ENCODE assay signal across 11 cellular contexts in the genomic region with DNA sequence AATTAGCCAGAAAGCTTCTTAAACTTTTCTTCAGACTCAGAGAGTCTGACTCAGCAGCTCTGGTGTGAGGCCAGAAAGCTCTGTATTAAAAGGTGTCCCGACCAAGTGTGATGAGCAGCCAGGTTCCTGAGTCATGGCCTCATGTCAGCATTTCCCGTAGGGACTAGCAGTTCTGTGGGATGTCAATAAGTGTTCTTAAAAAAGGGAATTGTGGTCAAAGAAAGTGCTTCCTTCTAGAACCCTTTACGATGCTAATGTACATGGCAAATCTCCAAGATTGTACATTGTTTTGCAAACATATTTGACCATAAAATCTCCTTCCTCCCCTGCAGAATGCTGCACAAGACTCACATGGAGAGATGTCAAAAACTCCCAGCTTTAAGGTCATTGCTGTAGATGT.
DNase-seq lines count a peak whose midpoint lies in the region; ATAC-seq, FAIRE-seq and TF ChIP-seq lines count a peak whose summit lies in the region.
"Had no signal": no experiment of that assay in that cellular context is flagged by ENCODE, and none has a peak within 500 bp of the region (broad histone marks: within the 10 kb centered on the region; RNA-seq: fewer than 3 reads in every experiment).

No MANE protein-coding gene starts in this region.

- POLR2A ChIA-PET in A549 (lab: Yijun Ruan, JAX) (no interaction called here), MCF 10A (lab: Yijun Ruan, JAX) (interaction anchor here (0.8 to 4.5 kb wide), 7 partner anchors 10 to 127 kb away, joined by 3 to 28 read pairs (median 5); no protein-coding TSS in a partner anchor)

- no peak for TF ChIP-seq RAD21 in A549 (conservative IDR thresholded peaks at IDR 0.05 in 1 of 2, IDR thresholded peaks at IDR 0.05 in 1 of 2)

- H3K27ac Mint-ChIP-seq in MCF 10A (ENCODE audit: low read depth, unreplicated experiment) = peak overlapping the region; percentile 64

- H3K27me3 ChIP-seq in left lung = no peaks in the 10 kb centered on the region

- no peaks in the 10 kb centered on the region for H3K9me3 Mint-ChIP-seq in MCF 10A (ENCODE audit: unreplicated experiment)
- H3K9me3 Mint-ChIP-seq: brain had no signal

- 34% methylated on average over 3 of the region's 3 CpGs for WGBS in A549 (ENCODE audit: missing lambda C conversion rate)

- DNase-seq in A549 (ENCODE audit: low read depth in 1 of 2, low spot score in 1 of 2) (peak in 1 of 2 experiments; percentile 26), KBM-7 (peak; percentile 33), MCF 10A (ENCODE audit: unreplicated experiment) (peak; percentile 93), left lung (peak in 1 of 2 donors; percentile 54), NCI-H510A treated with DMSO at 0.1 percent for 48 hours (lab: John Stamatoyannopoulos, UW) (no peak), putamen (ENCODE audit: low spot score) (no peak), NCI-H1092 treated with DMSO at 0.1 percent for 48 hours (lab: John Stamatoyannopoulos, UW) (no peak)
- DNase-seq: activated CD4-positive, alpha-beta T cell treated with anti-CD3 and anti-CD28 coated beads, Interleukin-2, amount 50 U/mL, for 1 hour; AML-193 had no signal

- TF ChIP-seq CTCF in A549 (IDR thresholded peaks at IDR 0.05) (no peak), MCF 10A (IDR thresholded peaks at IDR 0.05; ENCODE audit: unreplicated experiment) (no peak), left lung (IDR thresholded peaks at IDR 0.05) (no peak)

- no peak for TF ChIP-seq POLR2A in A549 (IDR thresholded peaks at IDR 0.05; ENCODE audit: low read length)

- no peak for FAIRE-seq in A549 (lab: Jason Lieb, UNC)

- H3K27ac ChIP-seq in A549 (no peak overlapping the region), left lung (no peak overlapping the region)

- CTCF ChIA-PET in A549 (lab: Yijun Ruan, JAX) = interaction anchor here (0.6 to 1.3 kb wide), 3 partner anchors 138 to 1081 kb away, joined by 3 to 6 read pairs (median 4); no protein-coding TSS in a partner anchor
- CTCF ChIA-PET in MCF 10A (lab: Yijun Ruan, JAX) = interaction anchor here (0.6 to 0.9 kb wide), 5 partner anchors 14 to 215 kb away, joined by 3 to 4 read pairs (median 3); no protein-coding TSS in a partner anchor

- no peak for TF ChIP-seq EP300 in A549 (IDR thresholded peaks at IDR 0.05)

- peaks cover 12% of the 10 kb centered on the region for H3K4me1 ChIP-seq in A549
- H3K4me1 ChIP-seq in left lung = peaks cover 11 to 16% of the 10 kb centered on the region in 2 donors

- intact Hi-C loops in MCF 10A (cut with micrococcal nuclease) = no loop called here
- intact Hi-C loops in left lung (cut with DNase I) = no loop called here

- in situ Hi-C loops in KBM-7 (cut with MboI; ENCODE audit: low pct_unique_long_range_greater_than_20kb, low sequenced_read_pairs) = no loop called here

- no TSS peak for BruUV-seq in MCF 10A (replicated peaks; lab: Mats Ljungman, UMichigan)

- H3K9me3 ChIP-seq in A549 = no peaks in the 10 kb centered on the region
- H3K9me3 ChIP-seq in left lung = peaks cover 0 to 4% of the 10 kb centered on the region in 2 donors

- ATAC-seq in A549 = peak; percentile 30 to 61; a peak in 4 of 6 replicates
- ATAC-seq in left lung = peak; percentile 84
- ATAC-seq in HG03108 (IDR thresholded peaks at IDR 0.05; ENCODE audit: unreplicated experiment) = no peak

- H3K4me2 ChIP-seq in A549 = peak overlapping the region; percentile 25; the same call in 2 of the 3 replicates

- H3K4me3 ChIP-seq in A549 = no peak overlapping the region
- no peak overlapping the region for H3K4me3 ChIP-seq in left lung

- peaks cover 12% of the 10 kb centered on the region for H3K4me1 Mint-ChIP-seq in MCF 10A (ENCODE audit: insufficient read depth, unreplicated experiment)

- no peaks in the 10 kb centered on the region for H3K36me3 ChIP-seq in left lung

- H3K36me3 Mint-ChIP-seq in MCF 10A (ENCODE audit: insufficient read depth, unreplicated experiment) = peaks cover 37% of the 10 kb centered on the region
- H3K36me3 Mint-ChIP-seq: brain had no signal

- no peaks in the 10 kb centered on the region for H3K27me3 Mint-ChIP-seq in MCF 10A (ENCODE audit: insufficient read depth, unreplicated experiment)
- H3K27me3 Mint-ChIP-seq: brain had no signal

- H3K4me3 Mint-ChIP-seq in MCF 10A (ENCODE audit: unreplicated experiment) = no peak overlapping the region
- H3K4me3 Mint-ChIP-seq: brain had no signal

TF ChIP-seq in A549, 52 proteins besides CTCF, POLR2A, EP300 and RAD21:
- peak; percentile 53 for TF ChIP-seq MAFK (IDR thresholded peaks at IDR 0.05; ENCODE audit: partially characterized antibody)
- no peak for TF ChIP-seq HOXB13 (CRISPR knock-in tag; IDR thresholded peaks at IDR 0.05; ENCODE audit: low read depth)

Comparison
In these comparisons a context has a peak if more than half of its experiments do, and no peak if none do; other contexts are left out.
1. DNase-seq: peak in KBM-7 (single experiment) and MCF 10A (single experiment); none in NCI-H510A treated with DMSO at 0.1 percent for 48 hours (single experiment), putamen (single experiment) and NCI-H1092 treated with DMSO at 0.1 percent for 48 hours (single experiment).